1 cellular context compared by ENCODE assay signal in genomic region chr19:50981587-50982146, GRCh38.
TF ChIP-seq lines count a peak whose summit lies in the region.

No MANE protein-coding gene starts in this region.

TF ChIP-seq in K562, 482 proteins besides CTCF, POLR2A, EP300 and RAD21:
- no peak for TF ChIP-seq NCOA4 (IDR thresholded peaks at IDR 0.05; ENCODE audit: partially characterized antibody)
- TF ChIP-seq SRSF9 (IDR thresholded peaks at IDR 0.05; ENCODE audit: borderline replicate concordance, low read depth, low read length): no peak
- TF ChIP-seq TAF9B (IDR thresholded peaks at IDR 0.05; ENCODE audit: partially characterized antibody): no peak
- no peak for TF ChIP-seq EGR1 (conservative IDR thresholded peaks at IDR 0.05)
- no peak for TF ChIP-seq IRF1 (CRISPR knock-in tag; IDR thresholded peaks at IDR 0.05; ENCODE audit: borderline replicate concordance)
- no peak for TF ChIP-seq ETV5 (CRISPR knock-in tag; IDR thresholded peaks at IDR 0.05; ENCODE audit: low read depth)
- TF ChIP-seq VEZF1 (CRISPR knock-in tag; IDR thresholded peaks at IDR 0.05): no peak
- TF ChIP-seq BCL6 (CRISPR knock-in tag; IDR thresholded peaks at IDR 0.05): no peak
- TF ChIP-seq ARID3B (CRISPR knock-in tag; IDR thresholded peaks at IDR 0.05; ENCODE audit: borderline replicate concordance): no peak
- no peak for TF ChIP-seq HNRNPH1 (optimal IDR thresholded peaks at IDR 0.05; ENCODE audit: low read depth, low read length)
- TF ChIP-seq HIVEP1 (CRISPR knock-in tag; IDR thresholded peaks at IDR 0.05): no peak
- no peak for TF ChIP-seq ZNF143 (CRISPR knock-in tag; IDR thresholded peaks at IDR 0.05)
- TF ChIP-seq ZNF280B (CRISPR knock-in tag; IDR thresholded peaks at IDR 0.05): no peak
- TF ChIP-seq SPI1 (IDR thresholded peaks at IDR 0.05; ENCODE audit: borderline replicate concordance, low read depth, low read length): no peak
- TF ChIP-seq GATA2 (CRISPR knock-in tag; IDR thresholded peaks at IDR 0.05): no peak
- no peak for TF ChIP-seq USF1 (CRISPR knock-in tag; IDR thresholded peaks at IDR 0.05)
- TF ChIP-seq ZNF76 (CRISPR knock-in tag; IDR thresholded peaks at IDR 0.05; ENCODE audit: borderline replicate concordance): no peak
- TF ChIP-seq LEF1 (IDR thresholded peaks at IDR 0.05): no peak
- TF ChIP-seq ZNF668 (CRISPR knock-in tag; IDR thresholded peaks at IDR 0.05): no peak
- no peak for TF ChIP-seq ATF3 (IDR thresholded peaks at IDR 0.05)
- TF ChIP-seq ATF3 (CRISPR knock-in tag; conservative IDR thresholded peaks at IDR 0.05): no peak
